In genomic region chr6:125474061-125474460, GRCh38 we compare ENCODE assay signal across 17 cellular contexts.
A peak's percentile ranks its signal among the peaks of the same experiment; 100 is the strongest.
DNase-seq lines count a peak whose midpoint lies in the region; ATAC-seq and TF ChIP-seq lines count a peak whose summit lies in the region.
"Had no signal": no experiment of that assay in that cellular context is flagged by ENCODE, and none has a peak within 500 bp of the region (broad histone marks: within the 10 kb centered on the region; RNA-seq: fewer than 3 reads in every experiment).

No MANE protein-coding gene starts in this region.

- intact Hi-C loops in tibial artery (cut with DNase I; ENCODE audit: low total_unique reads) = no loop called here

- peak; percentile 47 for DNase-seq in COLO829 (ENCODE audit: low spot score)
- no peak for DNase-seq in chondrocyte (ENCODE audit: low spot score)
- peak; percentile 61 for DNase-seq in fibroblast of the aortic adventitia (ENCODE audit: low read depth)
- no peak for DNase-seq in tibial artery
- DNase-seq in SJCRH30 = no peak
- DNase-seq in activated CD4-positive, alpha-beta T cell treated with anti-CD3 and anti-CD28 coated beads for 1 hour = no peak
- DNase-seq in stimulated activated naive CD8-positive, alpha-beta T cell treated with anti-CD3 and anti-CD28 coated beads, Interleukin-15, Interleukin-2, amounts not matched to agents 100 U/mL and 50 U/mL, for 24 hours = no peak
- DNase-seq: 8988T; CD4-positive, alpha-beta memory T cell; COR-L47; DMS153; DND-41; GDM1 had no signal

- H3K27me3 ChIP-seq in tibial artery (no peaks in the 10 kb centered on the region), SJCRH30 (no peaks in the 10 kb centered on the region)

- H3K4me1 ChIP-seq in tibial artery (peaks cover 0 to 46% (median 13%) of the 10 kb centered on the region in 4 donors), SJCRH30 (no peaks in the 10 kb centered on the region)

- no peaks in the 10 kb centered on the region for H3K9me3 Mint-ChIP-seq in chondrocyte (ENCODE audit: low read depth)
- H3K9me3 Mint-ChIP-seq: CD4-positive, alpha-beta memory T cell; IgD-negative memory B cell had no signal

- no peak for ATAC-seq in stimulated activated naive CD8-positive, alpha-beta T cell treated with anti-CD3 and anti-CD28 coated beads, Interleukin-15, Interleukin-2, amounts not matched to agents 100 U/mL and 50 U/mL, for 24 hours

- H3K36me3 ChIP-seq in tibial artery (no peaks in the 10 kb centered on the region), SJCRH30 (no peaks in the 10 kb centered on the region)
- H3K36me3 ChIP-seq: HAP-1 had no signal

- H3K4me1 Mint-ChIP-seq in chondrocyte (ENCODE audit: low read depth) = peaks cover 36% of the 10 kb centered on the region
- H3K4me1 Mint-ChIP-seq: B cell; CD4-positive, alpha-beta memory T cell; IgD-negative memory B cell had no signal

- H3K4me3 Mint-ChIP-seq in chondrocyte (ENCODE audit: unreplicated experiment) = no peak overlapping the region
- H3K4me3 Mint-ChIP-seq: B cell; CD4-positive, alpha-beta memory T cell; IgD-negative memory B cell had no signal

- H3K4me3 ChIP-seq in fibroblast of the aortic adventitia (ENCODE audit: low read depth, low read length) = no peak overlapping the region
- H3K4me3 ChIP-seq in tibial artery = no peak overlapping the region
- H3K4me3 ChIP-seq in SJCRH30 = no peak overlapping the region
- H3K4me3 ChIP-seq: HAP-1 had no signal

- no peaks in the 10 kb centered on the region for H3K9me3 ChIP-seq in tibial artery
- no peaks in the 10 kb centered on the region for H3K9me3 ChIP-seq in SJCRH30 (replicated peaks)
- H3K9me3 ChIP-seq: HAP-1 had no signal

- H3K27ac ChIP-seq in tibial artery (peak overlapping the region; percentile 41 to 54), SJCRH30 (no peak overlapping the region)
- H3K27ac ChIP-seq: C4-2B had no signal

- peak overlapping the region; percentile 78 for H3K27ac Mint-ChIP-seq in chondrocyte (ENCODE audit: unreplicated experiment)
- H3K27ac Mint-ChIP-seq: B cell; CD4-positive, alpha-beta memory T cell; IgD-negative memory B cell had no signal

- TF ChIP-seq CTCF in chondrocyte (IDR thresholded peaks at IDR 0.05) = no peak
- no peak for TF ChIP-seq CTCF in fibroblast of the aortic adventitia (IDR thresholded peaks at IDR 0.05; ENCODE audit: insufficient read depth, low read length)
- TF ChIP-seq CTCF in tibial artery (IDR thresholded peaks at IDR 0.05) = no peak

- no peaks in the 10 kb centered on the region for H3K36me3 Mint-ChIP-seq in chondrocyte (ENCODE audit: low read depth)
- H3K36me3 Mint-ChIP-seq: CD4-positive, alpha-beta memory T cell; IgD-negative memory B cell had no signal

- no peaks in the 10 kb centered on the region for H3K27me3 Mint-ChIP-seq in chondrocyte (ENCODE audit: low read depth)
- H3K27me3 Mint-ChIP-seq: IgD-negative memory B cell had no signal

Comparison
In these comparisons a context has a peak if more than half of its experiments do, and no peak if none do; other contexts are left out.
1. DNase-seq: peak in COLO829 (single experiment) and fibroblast of the aortic adventitia (single experiment); none in chondrocyte (single experiment), tibial artery (0 of 2), SJCRH30 (0 of 2), activated CD4-positive, alpha-beta T cell treated with anti-CD3 and anti-CD28 coated beads for 1 hour (single experiment) and stimulated activated naive CD8-positive, alpha-beta T cell treated with anti-CD3 and anti-CD28 coated beads, Interleukin-15, Interleukin-2, amounts not matched to agents 100 U/mL and 50 U/mL, for 24 hours (single experiment).